ENCODE assay signal across 1 cellular context in genomic region chr9:16029796-16030363, GRCh38.
TF ChIP-seq lines count a peak whose summit lies in the region.

No MANE protein-coding gene starts in this region.

TF ChIP-seq in IMR-90, 13 proteins besides CTCF, POLR2A, EP300 and RAD21:
- TF ChIP-seq ELK1 (IDR thresholded peaks at IDR 0.05; ENCODE audit: borderline replicate concordance, low read depth, low read length) (no peak), MXI1 (IDR thresholded peaks at IDR 0.05; ENCODE audit: borderline replicate concordance, low read depth, low read length) (no peak), BHLHE40 (IDR thresholded peaks at IDR 0.05; ENCODE audit: low read depth, low read length) (no peak), CEBPB (IDR thresholded peaks at IDR 0.05; ENCODE audit: low read depth, low read length) (no peak), MAFK (IDR thresholded peaks at IDR 0.05; ENCODE audit: low read depth, low read length) (no peak), MAZ (IDR thresholded peaks at IDR 0.05; ENCODE audit: borderline replicate concordance, low read depth, low read length) (no peak), CHD1 (IDR thresholded peaks at IDR 0.05; ENCODE audit: low read depth, low read length) (no peak), FOS (IDR thresholded peaks at IDR 0.05; ENCODE audit: low read depth, low read length) (no peak), RFX5 (IDR thresholded peaks at IDR 0.05; ENCODE audit: low read depth, low read length) (no peak), SMC3 (IDR thresholded peaks at IDR 0.05; ENCODE audit: low read depth, low read length) (no peak), USF2 (IDR thresholded peaks at IDR 0.05; ENCODE audit: low read depth, low read length) (no peak), NFE2L2 (IDR thresholded peaks at IDR 0.05; ENCODE audit: low read depth, low read length) (no peak), RCOR1 (IDR thresholded peaks at IDR 0.05; ENCODE audit: insufficient replicate concordance, low read length) (no peak)
